Comparison of ENCODE assay signal across 8 cellular contexts in the genomic region with DNA sequence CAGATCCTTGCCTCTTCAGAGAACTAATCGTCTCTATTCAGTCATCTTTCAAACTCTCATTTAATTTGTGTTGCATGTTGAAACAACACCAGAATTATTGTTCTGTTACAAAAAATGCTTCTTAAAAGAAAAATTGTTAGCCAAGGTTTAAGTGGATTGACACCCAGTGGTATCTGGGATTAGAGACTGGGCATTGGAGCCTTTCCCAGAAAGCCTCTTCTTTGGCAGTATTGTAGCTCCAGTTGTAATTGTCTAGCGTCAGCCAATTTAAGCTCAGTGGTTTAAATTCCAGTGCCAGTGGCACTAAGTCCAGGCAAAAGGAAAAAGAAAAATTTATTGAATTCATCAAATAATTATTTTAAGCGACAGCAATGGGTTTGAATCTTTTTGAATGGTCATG. TPM values are rescaled to one million over a fixed set of nuclear protein-coding genes. Genes with fewer than 3 reads are reported as not detected.
DNase-seq lines count a peak whose midpoint lies in the region; ATAC-seq and TF ChIP-seq lines count a peak whose summit lies in the region.

No MANE protein-coding gene starts in this region.

- peak overlapping the region; percentile 95 for H2AFZ ChIP-seq in OCI-LY7 (ENCODE audit: low read length)
- peak overlapping the region; percentile 87 for H2AFZ ChIP-seq in neuron (ENCODE audit: low read depth, low read length)

- ATAC-seq in GM18520 (IDR thresholded peaks at IDR 0.05; ENCODE audit: unreplicated experiment) = no peak

- intact Hi-C loops in CD14-positive monocyte (cut with micrococcal nuclease) (loop anchor here (5.0 to 10.0 kb wide), 4 partner anchors 82 to 660 kb away; a partner anchor contains a TSS), OCI-LY7 (cut with micrococcal nuclease; ENCODE audit: unreplicated experiment) (loop anchor here (5.0 to 10.0 kb wide), 2 partner anchors 598 to 1540 kb away; a partner anchor contains a TSS)

- BruUV-seq in OCI-LY7 (replicated peaks; lab: Mats Ljungman, UMichigan) = no TSS peak

- TF ChIP-seq CTCF in CD14-positive monocyte (IDR thresholded peaks at IDR 0.05) (no peak), OCI-LY7 (conservative IDR thresholded peaks at IDR 0.05; ENCODE audit: low read length) (no peak), epithelial cell of proximal tubule (conservative IDR thresholded peaks at IDR 0.05; ENCODE audit: low read depth, low read length) (no peak)

- no peaks in the 10 kb centered on the region for H3K27me3 ChIP-seq in neuron (ENCODE audit: insufficient read depth, low read length)

- POLR2A ChIA-PET in OCI-LY7 (lab: Charles Lee) = interaction anchor here (1.1 kb wide), 2 partner anchors 9 to 327 kb away, joined by 3 to 6 read pairs; no protein-coding TSS in a partner anchor

- no peaks in the 10 kb centered on the region for H3K9me2 ChIP-seq in OCI-LY7 (ENCODE audit: insufficient read depth, low read length)

- peak overlapping the region in 6 of 7 donors; percentile 99 to 100 (median 100) for H3K27ac Mint-ChIP-seq in CD14-positive monocyte

- H3K4me1 ChIP-seq in OCI-LY7 (ENCODE audit: insufficient read depth, low read length, poor library complexity, severe bottlenecking) (peaks cover 20% of the 10 kb centered on the region), neuron (ENCODE audit: insufficient read depth, low read length) (peaks cover 18% of the 10 kb centered on the region)

- H3K4me3 Mint-ChIP-seq in CD14-positive monocyte = peak overlapping the region; percentile 98 to 100

- H3K36me3 ChIP-seq in OCI-LY7 (ENCODE audit: insufficient read depth, low read length) (no peaks in the 10 kb centered on the region), neuron (ENCODE audit: insufficient read depth, low read length) (peaks cover 3% of the 10 kb centered on the region)

- peaks cover 27 to 30% of the 10 kb centered on the region in 2 donors for H3K36me3 Mint-ChIP-seq in CD14-positive monocyte

- CTCF ChIA-PET in OCI-LY7 (lab: Charles Lee; ENCODE audit: unreplicated experiment) = no interaction called here

- DNase-seq in CD14-positive monocyte (ENCODE audit: low spot score) (no peak), OCI-LY7 (ENCODE audit: low spot score) (no peak), epithelial cell of proximal tubule (ENCODE audit: low read depth) (no peak), Kasumi-1 (lab: John Stamatoyannopoulos, UW) (no peak), NOMO-1 treated with dmso at 0.1 percent for 144 hours (lab: John Stamatoyannopoulos, UW; ENCODE audit: unreplicated experiment) (no peak), retina (no peak)

- no peak overlapping the region for H3K27ac ChIP-seq in OCI-LY7 (ENCODE audit: low read depth, low read length, poor library complexity, severe bottlenecking)

- H3K4me3 ChIP-seq in OCI-LY7 (ENCODE audit: low read depth, low read length, poor library complexity, severe bottlenecking) (peak overlapping the region; percentile 99), epithelial cell of proximal tubule (ENCODE audit: low read depth, low read length) (peak overlapping the region; percentile 92), neuron (ENCODE audit: low read length) (peak overlapping the region; percentile 68)

- H3K9me3 ChIP-seq in OCI-LY7 (ENCODE audit: low read length) (no peaks in the 10 kb centered on the region), neuron (ENCODE audit: low read length) (no peaks in the 10 kb centered on the region)

- peaks cover 18% of the 10 kb centered on the region; the same call in 1 of the 2 replicates for H3K79me2 ChIP-seq in OCI-LY7 (ENCODE audit: insufficient read depth, low read depth, low read length)

- no peaks in the 10 kb centered on the region for H3K27me3 Mint-ChIP-seq in CD14-positive monocyte (ENCODE audit: low read depth in 3 of 3)

- H3K4me2 ChIP-seq in OCI-LY7 (ENCODE audit: low read length) = peak overlapping the region; percentile 100

- H4K20me1 ChIP-seq in OCI-LY7 (ENCODE audit: insufficient read depth, low read length) = no peaks in the 10 kb centered on the region

- no peaks in the 10 kb centered on the region for H3K9me3 Mint-ChIP-seq in CD14-positive monocyte

- peaks cover 14% of the 10 kb centered on the region for H3K4me1 Mint-ChIP-seq in CD14-positive monocyte

RNA-seq across cellular contexts. Expression of a gene that starts 0.8 kb away (rescaled TPM):
- 10 to 100 TPM; 42.6 to 53.3 TPM for polyA plus RNA-seq in CD14-positive monocyte
- total RNA-seq in OCI-LY7 (2014; rRNA removed; shearing (Covaris generic)) = 11.0 and 13.5 TPM in 2 replicates
- total RNA-seq in OCI-LY7 (2022) (20.9 and 22.4 TPM in 2 replicates), epithelial cell of proximal tubule (8.9 and 10.8 TPM in 2 replicates)

RNA-seq across cellular contexts. Expression of a gene that starts 21.5 kb away (rescaled TPM):
- not detected for polyA plus RNA-seq in CD14-positive monocyte
- total RNA-seq in OCI-LY7 (2014; rRNA removed; shearing (Covaris generic)) = not detected in 2 replicates
- total RNA-seq in OCI-LY7 (2022) (not detected in 2 replicates), epithelial cell of proximal tubule (not detected in 2 replicates)
